In the genomic region with DNA sequence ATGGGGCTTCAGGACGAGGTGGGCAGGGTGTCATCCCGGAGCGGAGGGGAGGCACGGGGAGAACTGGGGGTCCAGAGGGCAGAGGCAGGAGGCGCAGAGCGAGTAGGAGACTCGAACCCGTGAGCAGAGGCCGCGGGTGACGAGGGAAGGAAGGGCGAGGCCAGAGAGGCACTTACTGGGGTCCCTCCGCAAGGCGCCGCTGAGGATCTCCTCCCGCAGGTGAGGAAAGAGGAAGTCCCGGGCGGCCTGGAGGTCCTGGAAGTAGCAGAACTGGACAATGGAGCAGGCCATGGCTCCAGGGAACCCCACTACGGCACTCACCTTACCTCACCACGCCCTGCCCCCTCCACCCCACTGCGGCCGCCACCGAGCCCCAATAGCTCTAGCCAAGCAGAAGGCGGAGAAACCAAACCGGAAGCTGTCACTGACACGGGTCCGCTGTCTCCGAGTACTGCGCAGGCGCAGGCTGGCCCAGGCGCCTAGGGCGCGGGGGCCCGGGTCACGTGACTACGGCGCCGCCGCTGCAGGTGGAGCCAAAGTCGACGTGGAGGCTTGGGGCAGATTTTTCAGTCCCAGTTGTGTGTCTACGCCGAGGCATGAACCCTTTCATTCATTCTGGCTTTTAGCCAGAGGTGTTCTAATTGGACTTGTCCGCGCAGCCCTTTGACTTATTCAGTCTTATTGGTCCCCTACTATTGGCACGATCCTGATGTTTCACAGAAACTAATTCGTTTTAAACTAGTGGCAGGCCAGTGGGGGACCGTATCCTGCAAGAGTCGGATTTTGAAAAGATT, we compare ENCODE assay signal across 8 cellular contexts. TPM values are rescaled to one million over a fixed set of nuclear protein-coding genes. Genes with fewer than 3 reads are reported as not detected.
DNase-seq lines count a peak whose midpoint lies in the region; ATAC-seq and TF ChIP-seq lines count a peak whose summit lies in the region.

A gene with protein sequence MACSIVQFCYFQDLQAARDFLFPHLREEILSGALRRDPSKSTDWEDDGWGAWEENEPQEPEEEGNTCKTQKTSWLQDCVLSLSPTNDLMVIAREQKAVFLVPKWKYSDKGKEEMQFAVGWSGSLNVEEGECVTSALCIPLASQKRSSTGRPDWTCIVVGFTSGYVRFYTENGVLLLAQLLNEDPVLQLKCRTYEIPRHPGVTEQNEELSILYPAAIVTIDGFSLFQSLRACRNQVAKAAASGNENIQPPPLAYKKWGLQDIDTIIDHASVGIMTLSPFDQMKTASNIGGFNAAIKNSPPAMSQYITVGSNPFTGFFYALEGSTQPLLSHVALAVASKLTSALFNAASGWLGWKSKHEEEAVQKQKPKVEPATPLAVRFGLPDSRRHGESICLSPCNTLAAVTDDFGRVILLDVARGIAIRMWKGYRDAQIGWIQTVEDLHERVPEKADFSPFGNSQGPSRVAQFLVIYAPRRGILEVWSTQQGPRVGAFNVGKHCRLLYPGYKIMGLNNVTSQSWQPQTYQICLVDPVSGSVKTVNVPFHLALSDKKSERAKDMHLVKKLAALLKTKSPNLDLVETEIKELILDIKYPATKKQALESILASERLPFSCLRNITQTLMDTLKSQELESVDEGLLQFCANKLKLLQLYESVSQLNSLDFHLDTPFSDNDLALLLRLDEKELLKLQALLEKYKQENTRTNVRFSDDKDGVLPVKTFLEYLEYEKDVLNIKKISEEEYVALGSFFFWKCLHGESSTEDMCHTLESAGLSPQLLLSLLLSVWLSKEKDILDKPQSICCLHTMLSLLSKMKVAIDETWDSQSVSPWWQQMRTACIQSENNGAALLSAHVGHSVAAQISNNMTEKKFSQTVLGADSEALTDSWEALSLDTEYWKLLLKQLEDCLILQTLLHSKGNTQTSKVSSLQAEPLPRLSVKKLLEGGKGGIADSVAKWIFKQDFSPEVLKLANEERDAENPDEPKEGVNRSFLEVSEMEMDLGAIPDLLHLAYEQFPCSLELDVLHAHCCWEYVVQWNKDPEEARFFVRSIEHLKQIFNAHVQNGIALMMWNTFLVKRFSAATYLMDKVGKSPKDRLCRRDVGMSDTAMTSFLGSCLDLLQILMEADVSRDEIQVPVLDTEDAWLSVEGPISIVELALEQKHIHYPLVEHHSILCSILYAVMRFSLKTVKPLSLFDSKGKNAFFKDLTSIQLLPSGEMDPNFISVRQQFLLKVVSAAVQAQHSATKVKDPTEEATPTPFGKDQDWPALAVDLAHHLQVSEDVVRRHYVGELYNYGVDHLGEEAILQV (N-terminal part only) (minus strand): TSS at position 407 of the 794 bp plus-strand sequence. CDS start 116 bp downstream, at position 291.

- H3K18ac ChIP-seq in IMR-90 (ENCODE audit: low read depth, low read length): peak within 1 kb of the TSS; percentile 79

- peak; percentile 70 for TF ChIP-seq POLR2A in IMR-90 (IDR thresholded peaks at IDR 0.05; ENCODE audit: low read depth, low read length)

- H4K91ac ChIP-seq in IMR-90 (ENCODE audit: insufficient read depth, low read depth, low read length): peak within 1 kb of the TSS; percentile 82

- ATAC-seq in GM21529 (IDR thresholded peaks at IDR 0.05; ENCODE audit: unreplicated experiment): peak; percentile 95
- ATAC-seq in IMR-90 (ENCODE audit: low read depth): peak; percentile 92

- peaks cover 41% of the 10 kb centered on the region for H3K79me2 ChIP-seq in OCI-LY7 (ENCODE audit: insufficient read depth, low read depth, low read length)

- peak within 1 kb of the TSS; percentile 38; the same call in 1 of the 3 replicates for H2BK15ac ChIP-seq in IMR-90 (ENCODE audit: low read depth, low read length)

- H3K27ac ChIP-seq in IMR-90 (ENCODE audit: insufficient read depth, low read length) (peak within 1 kb of the TSS; percentile 94), OCI-LY7 (ENCODE audit: low read depth, low read length, poor library complexity, severe bottlenecking) (peak within 1 kb of the TSS; percentile 37)

- peak within 1 kb of the TSS; percentile 77 for H2BK5ac ChIP-seq in IMR-90 (ENCODE audit: low read depth, low read length, poor library complexity, severe bottlenecking)

- H3K4me3 ChIP-seq in IMR-90 (ENCODE audit: insufficient read depth, low read depth, low read length) (peak within 1 kb of the TSS; percentile 90), OCI-LY7 (ENCODE audit: low read depth, low read length, poor library complexity, severe bottlenecking) (peak within 1 kb of the TSS; percentile 84), epithelial cell of proximal tubule (ENCODE audit: low read depth, low read length) (peak within 1 kb of the TSS; percentile 89)

- BruUV-seq in IMR-90 (replicated peaks; lab: Mats Ljungman, UMichigan) (TSS peak; percentile 45), OCI-LY7 (replicated peaks; lab: Mats Ljungman, UMichigan) (no TSS peak)

- H3K9me2 ChIP-seq in OCI-LY7 (ENCODE audit: insufficient read depth, low read length): no peaks in the 10 kb centered on the region

- peak within 1 kb of the TSS; percentile 88 for H3K56ac ChIP-seq in IMR-90 (ENCODE audit: extremely low read depth, insufficient read depth, low read length)

- peaks cover 4% of the 10 kb centered on the region for H3K36me3 ChIP-seq in IMR-90 (ENCODE audit: control insufficient read depth, insufficient read depth, low read length)
- peaks cover 32% of the 10 kb centered on the region for H3K36me3 ChIP-seq in OCI-LY7 (ENCODE audit: insufficient read depth, low read length)

- peak within 1 kb of the TSS; percentile 91 for H2AK5ac ChIP-seq in IMR-90 (ENCODE audit: low read depth, low read length)

- no peak for TF ChIP-seq CTCF in IMR-90 (conservative IDR thresholded peaks at IDR 0.05; ENCODE audit: low read depth, low read length)
- TF ChIP-seq CTCF in OCI-LY7 (conservative IDR thresholded peaks at IDR 0.05; ENCODE audit: low read length): no peak
- TF ChIP-seq CTCF in epithelial cell of proximal tubule (conservative IDR thresholded peaks at IDR 0.05; ENCODE audit: low read depth, low read length): no peak

- dilution Hi-C loops in IMR-90 (cut with HindIII; ENCODE audit: low sequenced_read_pairs, unreplicated experiment): no loop called here

- H3K9me3 ChIP-seq in IMR-90 (ENCODE audit: control insufficient read depth, insufficient read depth, low read length) (no peaks in the 10 kb centered on the region), OCI-LY7 (ENCODE audit: low read length) (no peaks in the 10 kb centered on the region)

- H3K27me3 ChIP-seq in IMR-90 (ENCODE audit: control insufficient read depth, insufficient read depth, low read length): peaks cover 3% of the 10 kb centered on the region

- no peaks in the 10 kb centered on the region for H3K9me1 ChIP-seq in IMR-90 (ENCODE audit: insufficient read depth, low read length)

- peak within 1 kb of the TSS; percentile 74; the same call in 1 of the 2 replicates for H2BK120ac ChIP-seq in IMR-90 (ENCODE audit: low read depth, low read length)

- peak within 1 kb of the TSS; percentile 94 for H3K14ac ChIP-seq in IMR-90 (replicated peaks; ENCODE audit: low read depth, low read length)

- peak within 1 kb of the TSS; percentile 95 to 97 for H4K8ac ChIP-seq in IMR-90 (ENCODE audit: low read depth in 2 of 2, low read length in 2 of 2)

- intact Hi-C loops in IMR-90 (cut with micrococcal nuclease) (loop anchor here (2.0 kb wide), 1 partner anchor 29 kb away; no protein-coding TSS in a partner anchor), OCI-LY7 (cut with micrococcal nuclease; ENCODE audit: unreplicated experiment) (loop anchor here (2.0 to 5.0 kb wide), 2 partner anchors 51 to 185 kb away; a partner anchor contains a TSS)

- H3K9ac ChIP-seq in IMR-90 (ENCODE audit: low read depth, low read length): peak within 1 kb of the TSS; percentile 95

- CTCF ChIA-PET in IMR-90 (lab: Yijun Ruan, JAX) (interaction anchor here (0.6 to 1.0 kb wide), 2 partner anchors 9 to 76 kb away, joined by 3 to 4 read pairs; no protein-coding TSS in a partner anchor), OCI-LY7 (lab: Charles Lee; ENCODE audit: unreplicated experiment) (interaction anchor here (0.6 to 0.8 kb wide), 2 partner anchors 53 to 281 kb away, joined by 3 to 4 read pairs; no protein-coding TSS in a partner anchor)

- H3K4ac ChIP-seq in IMR-90 (ENCODE audit: low read depth, low read length): peak within 1 kb of the TSS; percentile 91

- H2AK9ac ChIP-seq in IMR-90 (replicated peaks; ENCODE audit: low read depth, low read length, poor library complexity): peak within 1 kb of the TSS; percentile 97

- H3K23ac ChIP-seq in IMR-90 (ENCODE audit: low read depth, low read length): peak within 1 kb of the TSS; percentile 84

- POLR2A ChIA-PET in IMR-90 (lab: Charles Lee; ENCODE audit: unreplicated experiment) (interaction anchor here (0.6 to 1.2 kb wide), 3 partner anchors 9 to 43 kb away, joined by 3 to 8 read pairs (median 6); no protein-coding TSS in a partner anchor), OCI-LY7 (lab: Charles Lee) (interaction anchor here (0.6 to 1.8 kb wide), 7 partner anchors 8 to 50 kb away, joined by 3 to 6 read pairs (median 4); no protein-coding TSS in a partner anchor)

- peak within 1 kb of the TSS; percentile 95 for H2AFZ ChIP-seq in IMR-90 (replicated peaks; ENCODE audit: low read length, poor library complexity)
- peak within 1 kb of the TSS; percentile 100 for H2AFZ ChIP-seq in OCI-LY7 (ENCODE audit: low read length)

- no peak for TF ChIP-seq RAD21 in IMR-90 (IDR thresholded peaks at IDR 0.05; ENCODE audit: low read length)

- 0 out of 2 replicates have a peak within 1 kb of the TSS, but pooled peaks have one; percentile 18 for H2BK20ac ChIP-seq in IMR-90 (ENCODE audit: low read depth, low read length)

- H3K4me1 ChIP-seq in IMR-90 (ENCODE audit: control insufficient read depth, insufficient read depth, low read length): peaks cover 8% of the 10 kb centered on the region
- H3K4me1 ChIP-seq in OCI-LY7 (ENCODE audit: insufficient read depth, low read length, poor library complexity, severe bottlenecking): peaks cover 25% of the 10 kb centered on the region

- in situ Hi-C loops in IMR-90 (cut with MboI; ENCODE audit: low sequenced_read_pairs): no loop called here

- H3K4me2 ChIP-seq in IMR-90 (ENCODE audit: low read depth, low read length) (peak within 1 kb of the TSS; percentile 99), OCI-LY7 (ENCODE audit: low read length) (peak within 1 kb of the TSS; percentile 92)

- H3K79me1 ChIP-seq in IMR-90 (ENCODE audit: low read depth in 1 of 2, low read length in 2 of 2): peaks cover 11 to 43% of the 10 kb centered on the region in 2 experiments

- 0% methylated on average over 17 of the region's 49 CpGs; no CpG with 5 or more reads in 1 of the 2 experiments for WGBS in IMR-90 (ENCODE audit: extremely low coverage in 2 of 2, insufficient read length in 1 of 2), 2 experiments

- peaks cover 7% of the 10 kb centered on the region; the same call in 1 of the 2 replicates for H4K20me1 ChIP-seq in IMR-90 (ENCODE audit: insufficient read depth, low read length)
- H4K20me1 ChIP-seq in OCI-LY7 (ENCODE audit: insufficient read depth, low read length): peaks cover 9% of the 10 kb centered on the region; the same call in 1 of the 2 replicates

- peak; percentile 78 for DNase-seq in DMS114 treated with DMSO at 0.1 percent for 48 hours (lab: John Stamatoyannopoulos, UW; ENCODE audit: unreplicated experiment)
- DNase-seq in IMR-90: peak; percentile 88
- peak; percentile 97 for DNase-seq in OCI-LY7 (ENCODE audit: low spot score)
- DNase-seq in activated T-cell treated with anti-CD3 and anti-CD28 coated beads for 1 hour (ENCODE audit: low read depth): peak; percentile 96
- DNase-seq in epithelial cell of proximal tubule (ENCODE audit: low read depth): peak; percentile 40
- peak; percentile 97 for DNase-seq in mucosa of gallbladder (ENCODE audit: low spot score)
- peak; percentile 90 to 93 for DNase-seq in stimulated activated CD8-positive, alpha-beta memory T cell treated with anti-CD3 and anti-CD28 coated beads, Interleukin-4, amount 100 ng/mL, for 4 hours (ENCODE audit: low read depth in 2 of 2, low spot score in 1 of 2)

- H4K5ac ChIP-seq in IMR-90 (ENCODE audit: low read depth, low read length): peak within 1 kb of the TSS; percentile 88

RNA-seq across cellular contexts. Expression of the gene that starts here (rescaled TPM):
- total RNA-seq in IMR-90 (2012; rRNA removed) (37.5 and 37.8 TPM in 2 replicates), OCI-LY7 (2022) (37.4 and 41.1 TPM in 2 replicates), epithelial cell of proximal tubule (15.3 and 21.6 TPM in 2 replicates), mucosa of gallbladder (36.3 TPM)
- polyA plus RNA-seq in IMR-90 (2012; rRNA removed): 11.0 and 12.3 TPM in 2 replicates
- polyA plus RNA-seq in IMR-90 (2012; cell fraction: cytosol; rRNA removed): 3.6 and 8.0 TPM in 2 replicates
- polyA plus RNA-seq in IMR-90 (2012; cell fraction: nucleus; rRNA removed; ENCODE audit: low replicate concordance): 8.8 and 34.1 TPM in 2 replicates
- 16.9 and 22.6 TPM in 2 replicates for total RNA-seq in OCI-LY7 (2014; rRNA removed; shearing (Covaris generic))

Comparison
In these comparisons a context has a peak if more than half of its experiments do, and no peak if none do; other contexts are left out.
1. Peak in every context shown above with its lines: DNase-seq, ATAC-seq, H3K4me3 ChIP-seq and H3K27ac ChIP-seq.
2. DNase-seq: peak in every context shown above with its lines; median percentile 97 in OCI-LY7; 97 in mucosa of gallbladder; 96 in activated T-cell treated with anti-CD3 and anti-CD28 coated beads for 1 hour; 92 in stimulated activated CD8-positive, alpha-beta memory T cell treated with anti-CD3 and anti-CD28 coated beads, Interleukin-4, amount 100 ng/mL, for 4 hours; 88 in IMR-90; 78 in DMS114 treated with DMSO at 0.1 percent for 48 hours; 40 in epithelial cell of proximal tubule.